ENCODE assay signal across 1 cellular context in genomic region chr5:115545065-115545882, GRCh38.
A peak's percentile ranks its signal among the peaks of the same experiment; 100 is the strongest.
TF ChIP-seq lines count a peak whose summit lies in the region.

No MANE protein-coding gene starts in this region.

TF ChIP-seq in K562, 482 proteins besides CTCF, POLR2A, EP300 and RAD21 (continued from another document and continues in another):
- TF ChIP-seq ZNF830 (CRISPR knock-in tag; IDR thresholded peaks at IDR 0.05) (no peak), MED1 (CRISPR knock-in tag; IDR thresholded peaks at IDR 0.05; ENCODE audit: borderline replicate concordance) (no peak), ELF1 (tag; IDR thresholded peaks at IDR 0.05) (no peak), FOXK1 (CRISPR knock-in tag; IDR thresholded peaks at IDR 0.05; ENCODE audit: borderline replicate concordance) (no peak), SMAD2 (IDR thresholded peaks at IDR 0.05; ENCODE audit: low read depth, low read length) (no peak), CEBPG (CRISPR knock-in tag; IDR thresholded peaks at IDR 0.05) (no peak), CEBPG (tag; conservative IDR thresholded peaks at IDR 0.05 in 1 of 2, IDR thresholded peaks at IDR 0.05 in 1 of 2) (no peak; a peak in 1 of 4 replicates), ZBTB11 (CRISPR knock-in tag; IDR thresholded peaks at IDR 0.05) (0 out of 6 replicates have a peak, but pooled peaks of 1 of the 3 experiments have one; percentile 3), ZNF507 (tag; conservative IDR thresholded peaks at IDR 0.05) (no peak), POLR2G (IDR thresholded peaks at IDR 0.05; ENCODE audit: low read depth, low read length) (no peak), KDM1A (IDR thresholded peaks at IDR 0.05) (peak; percentile 22 to 54; a peak in 3 of 4 replicates), SREBF2 (CRISPR knock-in tag; IDR thresholded peaks at IDR 0.05) (no peak), ZNF431 (CRISPR knock-in tag; IDR thresholded peaks at IDR 0.05) (peak; percentile 100), ZNF764 (CRISPR knock-in tag; IDR thresholded peaks at IDR 0.05; ENCODE audit: low read depth) (no peak), CXXC5 (CRISPR knock-in tag; IDR thresholded peaks at IDR 0.05) (no peak; the same call in 1 of the 2 replicates), PTRF (tag; IDR thresholded peaks at IDR 0.05) (no peak), BACH1 (tag; IDR thresholded peaks at IDR 0.05) (no peak), ATF1 (CRISPR knock-in tag; IDR thresholded peaks at IDR 0.05) (no peak), ATF1 (tag; IDR thresholded peaks at IDR 0.05) (no peak), PREB (CRISPR knock-in tag; IDR thresholded peaks at IDR 0.05) (no peak), ZBTB12 (CRISPR knock-in tag; IDR thresholded peaks at IDR 0.05) (no peak), SIX5 (IDR thresholded peaks at IDR 0.05; ENCODE audit: borderline replicate concordance in 1 of 2, insufficient read depth in 1 of 2, low read depth in 1 of 2, low read length in 2 of 2) (no peak), ZNF140 (CRISPR knock-in tag; IDR thresholded peaks at IDR 0.05) (no peak), NFIX (CRISPR knock-in tag; IDR thresholded peaks at IDR 0.05; ENCODE audit: low read depth) (no peak), ADNP (tag; IDR thresholded peaks at IDR 0.05) (no peak), MCM5 (IDR thresholded peaks at IDR 0.05; ENCODE audit: low read depth) (no peak), STAG1 (CRISPR knock-in tag; IDR thresholded peaks at IDR 0.05; ENCODE audit: borderline replicate concordance) (no peak), CHD4 (IDR thresholded peaks at IDR 0.05; ENCODE audit: insufficient read depth, insufficient replicate concordance, low read depth, low read length, poor library complexity, severe bottlenecking) (no peak), HDAC1 (IDR thresholded peaks at IDR 0.05) (no peak), MYC (IDR thresholded peaks at IDR 0.05; ENCODE audit: low read depth, low read length) (peak; percentile 78), MYC (CRISPR knock-in tag; IDR thresholded peaks at IDR 0.05; ENCODE audit: borderline replicate concordance, low read depth) (0 out of 2 replicates have a peak, but pooled peaks have one; percentile 30), SAP30 (IDR thresholded peaks at IDR 0.05; ENCODE audit: borderline replicate concordance, insufficient read depth, low read depth, low read length, poor library complexity, severe bottlenecking) (no peak), ZBTB26 (CRISPR knock-in tag; IDR thresholded peaks at IDR 0.05) (no peak), REST (CRISPR knock-in tag; IDR thresholded peaks at IDR 0.05; ENCODE audit: low read depth) (0 out of 2 replicates have a peak, but pooled peaks have one; percentile 30), HDGF (IDR thresholded peaks at IDR 0.05) (no peak), BMI1 (IDR thresholded peaks at IDR 0.05; ENCODE audit: low read length) (no peak), ZBTB34 (CRISPR knock-in tag; IDR thresholded peaks at IDR 0.05) (no peak)
- TF ChIP-seq, protein P1, sequence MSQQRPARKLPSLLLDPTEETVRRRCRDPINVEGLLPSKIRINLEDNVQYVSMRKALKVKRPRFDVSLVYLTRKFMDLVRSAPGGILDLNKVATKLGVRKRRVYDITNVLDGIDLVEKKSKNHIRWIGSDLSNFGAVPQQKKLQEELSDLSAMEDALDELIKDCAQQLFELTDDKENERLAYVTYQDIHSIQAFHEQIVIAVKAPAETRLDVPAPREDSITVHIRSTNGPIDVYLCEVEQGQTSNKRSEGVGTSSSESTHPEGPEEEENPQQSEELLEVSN (IDR thresholded peaks at IDR 0.05; ENCODE audit: borderline replicate concordance in 1 of 2, extremely low read depth in 1 of 2, insufficient read depth in 1 of 2, insufficient read length in 1 of 2, low read depth in 1 of 2, low read length in 1 of 2, poor library complexity in 1 of 2, severe bottlenecking in 1 of 2): peak in 1 of 2 experiments; percentile 66
- TF ChIP-seq, protein P2, sequence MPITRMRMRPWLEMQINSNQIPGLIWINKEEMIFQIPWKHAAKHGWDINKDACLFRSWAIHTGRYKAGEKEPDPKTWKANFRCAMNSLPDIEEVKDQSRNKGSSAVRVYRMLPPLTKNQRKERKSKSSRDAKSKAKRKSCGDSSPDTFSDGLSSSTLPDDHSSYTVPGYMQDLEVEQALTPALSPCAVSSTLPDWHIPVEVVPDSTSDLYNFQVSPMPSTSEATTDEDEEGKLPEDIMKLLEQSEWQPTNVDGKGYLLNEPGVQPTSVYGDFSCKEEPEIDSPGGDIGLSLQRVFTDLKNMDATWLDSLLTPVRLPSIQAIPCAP (CRISPR knock-in tag; IDR thresholded peaks at IDR 0.05; ENCODE audit: borderline replicate concordance): no peak
- TF ChIP-seq, protein P3, sequence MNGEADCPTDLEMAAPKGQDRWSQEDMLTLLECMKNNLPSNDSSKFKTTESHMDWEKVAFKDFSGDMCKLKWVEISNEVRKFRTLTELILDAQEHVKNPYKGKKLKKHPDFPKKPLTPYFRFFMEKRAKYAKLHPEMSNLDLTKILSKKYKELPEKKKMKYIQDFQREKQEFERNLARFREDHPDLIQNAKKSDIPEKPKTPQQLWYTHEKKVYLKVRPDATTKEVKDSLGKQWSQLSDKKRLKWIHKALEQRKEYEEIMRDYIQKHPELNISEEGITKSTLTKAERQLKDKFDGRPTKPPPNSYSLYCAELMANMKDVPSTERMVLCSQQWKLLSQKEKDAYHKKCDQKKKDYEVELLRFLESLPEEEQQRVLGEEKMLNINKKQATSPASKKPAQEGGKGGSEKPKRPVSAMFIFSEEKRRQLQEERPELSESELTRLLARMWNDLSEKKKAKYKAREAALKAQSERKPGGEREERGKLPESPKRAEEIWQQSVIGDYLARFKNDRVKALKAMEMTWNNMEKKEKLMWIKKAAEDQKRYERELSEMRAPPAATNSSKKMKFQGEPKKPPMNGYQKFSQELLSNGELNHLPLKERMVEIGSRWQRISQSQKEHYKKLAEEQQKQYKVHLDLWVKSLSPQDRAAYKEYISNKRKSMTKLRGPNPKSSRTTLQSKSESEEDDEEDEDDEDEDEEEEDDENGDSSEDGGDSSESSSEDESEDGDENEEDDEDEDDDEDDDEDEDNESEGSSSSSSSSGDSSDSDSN (IDR thresholded peaks at IDR 0.05; ENCODE audit: borderline replicate concordance in 1 of 2, low read depth in 2 of 2, low read length in 2 of 2): no peak
- TF ChIP-seq, protein P4, sequence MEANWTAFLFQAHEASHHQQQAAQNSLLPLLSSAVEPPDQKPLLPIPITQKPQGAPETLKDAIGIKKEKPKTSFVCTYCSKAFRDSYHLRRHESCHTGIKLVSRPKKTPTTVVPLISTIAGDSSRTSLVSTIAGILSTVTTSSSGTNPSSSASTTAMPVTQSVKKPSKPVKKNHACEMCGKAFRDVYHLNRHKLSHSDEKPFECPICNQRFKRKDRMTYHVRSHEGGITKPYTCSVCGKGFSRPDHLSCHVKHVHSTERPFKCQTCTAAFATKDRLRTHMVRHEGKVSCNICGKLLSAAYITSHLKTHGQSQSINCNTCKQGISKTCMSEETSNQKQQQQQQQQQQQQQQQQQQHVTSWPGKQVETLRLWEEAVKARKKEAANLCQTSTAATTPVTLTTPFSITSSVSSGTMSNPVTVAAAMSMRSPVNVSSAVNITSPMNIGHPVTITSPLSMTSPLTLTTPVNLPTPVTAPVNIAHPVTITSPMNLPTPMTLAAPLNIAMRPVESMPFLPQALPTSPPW (CRISPR knock-in tag; IDR thresholded peaks at IDR 0.05): no peak
- TF ChIP-seq, protein P5, sequence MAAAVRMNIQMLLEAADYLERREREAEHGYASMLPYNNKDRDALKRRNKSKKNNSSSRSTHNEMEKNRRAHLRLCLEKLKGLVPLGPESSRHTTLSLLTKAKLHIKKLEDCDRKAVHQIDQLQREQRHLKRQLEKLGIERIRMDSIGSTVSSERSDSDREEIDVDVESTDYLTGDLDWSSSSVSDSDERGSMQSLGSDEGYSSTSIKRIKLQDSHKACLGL (CRISPR knock-in tag; IDR thresholded peaks at IDR 0.05; ENCODE audit: borderline replicate concordance, poor library complexity, severe bottlenecking): no peak
